In genomic region chr11:57815476-57815875, GRCh38 we compare ENCODE assay signal across 13 cellular contexts. TPM values are rescaled to one million over a fixed set of nuclear protein-coding genes. Genes with fewer than 3 reads are reported as not detected.
A peak's percentile ranks its signal among the peaks of the same experiment; 100 is the strongest.
DNase-seq lines count a peak whose midpoint lies in the region; ATAC-seq and FAIRE-seq lines count a peak whose summit lies in the region.
"Had no signal": no experiment of that assay in that cellular context is flagged by ENCODE, and none has a peak within 500 bp of the region (broad histone marks: within the 10 kb centered on the region; RNA-seq: fewer than 3 reads in every experiment).

No MANE protein-coding gene starts in this region.

- no peaks in the 10 kb centered on the region for H3K9me2 ChIP-seq in GM23248 (ENCODE audit: insufficient read depth)

- no peak overlapping the region for H3K9ac ChIP-seq in GM23248
- H3K9ac ChIP-seq: BLaER1 treated with 17β-estradiol and CSF1 and Interleukin-3, amounts not matched to agents 10 nM and 100 nM had no signal

- 73 to 74% methylated on average over 2 of the region's 2 CpGs for WGBS in GM23248 (ENCODE audit: low coverage in 1 of 2, low lambda C conversion rate in 2 of 2, missing lambda C conversion rate in 2 of 2), 2 experiments

- DNase-seq in NCI-H226 (no peak), GM23248 (no peak), NCI-H2029 (lab: John Stamatoyannopoulos, UW) (no peak), urothelium cell line (ENCODE audit: low spot score) (no peak)
- DNase-seq: lower lobe of right lung; NCI-H1105 treated with DMSO at 0.1 percent for 48 hours; stimulated activated CD4-positive, alpha-beta T cell treated with anti-CD3 and anti-CD28 coated beads, Interleukin-15, amount 100 ng/mL, for 24 hours had no signal

- no peak overlapping the region for H3K27ac ChIP-seq in GM23248
- H3K27ac ChIP-seq: BLaER1 treated with 17β-estradiol and CSF1 and Interleukin-3, amounts not matched to agents 10 nM and 100 nM; lower lobe of right lung had no signal

- in situ Hi-C loops in GM23248 (cut with MboI), result no loop called here

- no peaks in the 10 kb centered on the region for H4K20me1 ChIP-seq in GM23248 (ENCODE audit: insufficient read depth)
- H4K20me1 ChIP-seq: BLaER1 treated with 17β-estradiol and CSF1 and Interleukin-3, amounts not matched to agents 10 nM and 100 nM had no signal

- no peak overlapping the region for H3K4me3 ChIP-seq in GM23248
- H3K4me3 ChIP-seq: BLaER1 treated with 17β-estradiol and CSF1 and Interleukin-3, amounts not matched to agents 10 nM and 100 nM; lower lobe of right lung had no signal

- no peak overlapping the region for H3K4me2 ChIP-seq in GM23248 (ENCODE audit: unreplicated experiment)
- H3K4me2 ChIP-seq: BLaER1 treated with 17β-estradiol and CSF1 and Interleukin-3, amounts not matched to agents 10 nM and 100 nM had no signal

- no peak for FAIRE-seq in urothelium cell line (lab: Jason Lieb, UNC)
- FAIRE-seq: bronchial epithelial cell had no signal

- no peaks in the 10 kb centered on the region for H3K27me3 ChIP-seq in GM23248 (replicated peaks; ENCODE audit: insufficient read depth)
- H3K27me3 ChIP-seq: BLaER1 treated with 17β-estradiol and CSF1 and Interleukin-3, amounts not matched to agents 10 nM and 100 nM had no signal

- H2AFZ ChIP-seq in GM23248, result no peak overlapping the region

- peaks cover 8% of the 10 kb centered on the region for H3K79me2 ChIP-seq in GM23248 (ENCODE audit: insufficient read depth)

- ATAC-seq in GM18519 (IDR thresholded peaks at IDR 0.05; ENCODE audit: low FRiP score, unreplicated experiment) (peak; percentile 79), GM19455 (IDR thresholded peaks at IDR 0.05; ENCODE audit: unreplicated experiment) (peak; percentile 59), HG02884 (IDR thresholded peaks at IDR 0.05; ENCODE audit: unreplicated experiment) (peak; percentile 92), HG03565 (IDR thresholded peaks at IDR 0.05; ENCODE audit: unreplicated experiment) (peak; percentile 85)
- ATAC-seq: lower lobe of right lung had no signal

- no peaks in the 10 kb centered on the region for H3F3A ChIP-seq in GM23248 (ENCODE audit: insufficient read depth)

- H3K4me1 ChIP-seq in GM23248 (ENCODE audit: insufficient read depth), result no peaks in the 10 kb centered on the region
- H3K4me1 ChIP-seq: BLaER1 treated with 17β-estradiol and CSF1 and Interleukin-3, amounts not matched to agents 10 nM and 100 nM had no signal

- no peaks in the 10 kb centered on the region for H3K9me3 ChIP-seq in GM23248 (ENCODE audit: low read depth)
- H3K9me3 ChIP-seq: BLaER1 treated with 17β-estradiol and CSF1 and Interleukin-3, amounts not matched to agents 10 nM and 100 nM; lower lobe of right lung had no signal

- peaks cover 90% of the 10 kb centered on the region for H3K36me3 ChIP-seq in GM23248 (ENCODE audit: low read depth)

RNA-seq across cellular contexts. Expression of gene CTNND1, which starts 53.9 kb away (rescaled TPM):
- total RNA-seq in GM23248 (2014; rRNA removed; shearing (Covaris generic)), result 94.2 and 101 TPM in 2 replicates
- 64.5 and 66.9 TPM in 2 replicates for polyA plus RNA-seq in GM23248 (2016; fragmentation: Nextera tagmentation; extraction: Ambion mirVana)
